Comparison of ENCODE assay signal across 26 cellular contexts in the genomic region with DNA sequence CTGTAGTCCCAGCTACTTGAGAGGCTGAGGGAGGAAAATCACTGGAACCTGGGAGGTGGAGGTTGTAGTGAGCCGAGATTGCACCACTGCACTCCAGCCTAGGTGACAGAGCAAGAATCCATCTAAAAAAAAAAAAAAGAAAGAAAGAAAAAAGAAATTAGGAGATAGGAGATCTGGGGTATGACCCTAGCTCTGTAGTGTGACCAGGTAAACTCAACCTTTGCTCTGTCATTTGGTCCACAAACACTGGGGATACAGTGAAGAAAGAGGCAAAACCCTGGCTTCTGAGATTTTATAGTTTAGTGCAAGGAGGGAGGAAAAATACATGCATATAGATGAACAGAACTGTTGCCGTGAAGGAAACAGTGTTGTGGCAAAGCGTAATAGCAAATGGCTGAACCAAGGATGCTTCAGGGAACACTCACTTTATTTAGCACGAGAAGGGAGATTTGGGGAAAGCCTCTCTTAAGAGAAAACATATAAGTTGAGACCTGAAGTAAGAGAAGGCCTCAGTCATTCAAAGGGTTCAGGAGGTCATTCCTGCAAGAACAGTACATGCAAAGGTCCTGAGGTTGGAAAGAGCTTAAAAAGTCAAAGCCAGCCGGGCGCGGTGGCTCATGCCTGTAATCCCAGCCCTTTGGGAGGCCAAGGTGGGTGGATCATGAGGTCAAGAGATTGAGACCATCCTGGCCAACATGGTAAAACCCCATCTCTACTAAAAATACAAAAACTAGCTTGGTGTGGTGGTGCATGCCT. TPM values are rescaled to one million over a fixed set of nuclear protein-coding genes. Genes with fewer than 3 reads are reported as not detected.
DNase-seq lines count a peak whose midpoint lies in the region; ATAC-seq, FAIRE-seq and TF ChIP-seq lines count a peak whose summit lies in the region.
"Had no signal": no experiment of that assay in that cellular context is flagged by ENCODE, and none has a peak within 500 bp of the region (broad histone marks: within the 10 kb centered on the region; RNA-seq: fewer than 3 reads in every experiment).

No MANE protein-coding gene starts in this region.

- BruUV-seq in Caco-2 (replicated peaks; lab: Mats Ljungman, UMichigan), result no TSS peak
- BruUV-seq in K562 (replicated peaks; lab: Mats Ljungman, UMichigan), result no TSS peak

- TF ChIP-seq CTCF in Caco-2 (IDR thresholded peaks at IDR 0.05; ENCODE audit: insufficient read depth in 1 of 2, low read depth in 1 of 2, low read length in 1 of 2, severe bottlenecking in 1 of 2, unreplicated experiment in 1 of 2) (no peak), K562 (IDR thresholded peaks at IDR 0.05 in 2 of 3, conservative IDR thresholded peaks at IDR 0.05 in 1 of 3; ENCODE audit: insufficient read depth in 2 of 3, low read depth in 1 of 3, low read length in 3 of 3) (no peak), liver (IDR thresholded peaks at IDR 0.05; ENCODE audit: low read depth, low read length, missing input control) (no peak), pancreas (IDR thresholded peaks at IDR 0.05) (no peak)

- H3K4me3 Mint-ChIP-seq in Caco-2 (ENCODE audit: unreplicated experiment), result peak overlapping the region; percentile 48
- no peak overlapping the region for H3K4me3 Mint-ChIP-seq in stimulated activated memory B cell treated with anti-CD40 and anti-IgM and Interleukin-4, amounts not matched to agents 10 μg/mL and 1 μg/mL and 100 μg/mL, for 72 hours
- H3K4me3 Mint-ChIP-seq: B cell; CD4-positive, alpha-beta T cell; CD8-positive, alpha-beta T cell had no signal

- H2AFZ ChIP-seq in K562 (ENCODE audit: low read depth, low read length), result no peak overlapping the region

- 78% methylated on average over 7 of the region's 7 CpGs for WGBS in K562 (ENCODE audit: insufficient coverage, low coverage, missing lambda C conversion rate)
- WGBS in liver, result 87% methylated on average over 7 of the region's 7 CpGs
- WGBS in pancreas, 2 donors, result 92 to 96% methylated on average over 7 of the region's 7 CpGs

- H3K4me2 ChIP-seq in K562 (ENCODE audit: insufficient read depth, low read length), result no peak overlapping the region
- H3K4me2 ChIP-seq: A549; BLaER1 treated with 17β-estradiol and CSF1 and Interleukin-3, amounts not matched to agents 10 nM and 100 nM had no signal

- ATAC-seq in K562 (no peak), left lobe of liver (peak; percentile 89), pancreas (no peak), GM19351 (IDR thresholded peaks at IDR 0.05; ENCODE audit: unreplicated experiment) (no peak)
- no peak for ATAC-seq in stimulated activated memory B cell treated with anti-CD40 and anti-IgM and Interleukin-4, amounts not matched to agents 10 μg/mL and 1 μg/mL and 100 μg/mL, for 72 hours
- ATAC-seq: A549; CD8-positive, alpha-beta T cell; GM12878 had no signal

- DNase-seq in Caco-2 (peak; percentile 22 to 34), K562 (ENCODE audit: extremely low read depth in 1 of 4, low spot score in 3 of 4) (no peak), left lobe of liver (ENCODE audit: low spot score) (no peak), NCI-H1417 (lab: John Stamatoyannopoulos, UW) (no peak), pancreas (no peak)
- DNase-seq: AML-193; CD4-positive, alpha-beta T cell; CD8-positive, alpha-beta T cell; DMS 273 treated with DMSO at 0.1 percent for 48 hours; DMS153; DMS53; DMS79; DND-41; EL; GDM1 had no signal

- no peaks in the 10 kb centered on the region for H3K9me3 Mint-ChIP-seq in Caco-2 (ENCODE audit: unreplicated experiment)
- no peaks in the 10 kb centered on the region for H3K9me3 Mint-ChIP-seq in stimulated activated memory B cell treated with anti-CD40 and anti-IgM and Interleukin-4, amounts not matched to agents 10 μg/mL and 1 μg/mL and 100 μg/mL, for 72 hours
- H3K9me3 Mint-ChIP-seq: CD4-positive, alpha-beta T cell; CD8-positive, alpha-beta T cell had no signal

- H3K9me3 ChIP-seq in Caco-2, result no peaks in the 10 kb centered on the region
- no peaks in the 10 kb centered on the region for H3K9me3 ChIP-seq in K562 (replicated peaks; ENCODE audit: control insufficient read depth, insufficient read depth, low read depth, low read length)
- no peaks in the 10 kb centered on the region for H3K9me3 ChIP-seq in liver (ENCODE audit: control insufficient read depth in 4 of 4, low read length in 3 of 4)
- H3K9me3 ChIP-seq in pancreas, result no peaks in the 10 kb centered on the region
- H3K9me3 ChIP-seq: A549; BLaER1 treated with 17β-estradiol and CSF1 and Interleukin-3, amounts not matched to agents 10 nM and 100 nM had no signal

- TF ChIP-seq POLR2A in K562 (conservative IDR thresholded peaks at IDR 0.05), result no peak

- no peaks in the 10 kb centered on the region for H3K79me2 ChIP-seq in K562 (ENCODE audit: control insufficient read depth, insufficient read depth, low read length)

- no peak overlapping the region for H3K9ac ChIP-seq in K562 (ENCODE audit: insufficient read depth in 1 of 2, low read depth in 2 of 2, low read length in 2 of 2)
- no peak overlapping the region for H3K9ac ChIP-seq in liver (ENCODE audit: low read depth in 1 of 2, low read length in 2 of 2)
- H3K9ac ChIP-seq: BLaER1 treated with 17β-estradiol and CSF1 and Interleukin-3, amounts not matched to agents 10 nM and 100 nM had no signal

- no peaks in the 10 kb centered on the region for H3K27me3 Mint-ChIP-seq in Caco-2 (ENCODE audit: insufficient read depth, unreplicated experiment)
- peaks cover 11% of the 10 kb centered on the region for H3K27me3 Mint-ChIP-seq in stimulated activated memory B cell treated with anti-CD40 and anti-IgM and Interleukin-4, amounts not matched to agents 10 μg/mL and 1 μg/mL and 100 μg/mL, for 72 hours
- H3K27me3 Mint-ChIP-seq: CD4-positive, alpha-beta T cell had no signal

- no peak overlapping the region for H3K4me3 ChIP-seq in Caco-2 (ENCODE audit: low read depth, low read length)
- H3K4me3 ChIP-seq in K562, result no peak overlapping the region
- no peak overlapping the region for H3K4me3 ChIP-seq in liver (ENCODE audit: low read depth in 1 of 3, low read length in 3 of 3)
- H3K4me3 ChIP-seq in pancreas, result no peak overlapping the region
- H3K4me3 ChIP-seq: A549; BLaER1 treated with 17β-estradiol and CSF1 and Interleukin-3, amounts not matched to agents 10 nM and 100 nM; GM12878 had no signal

- H3K27ac ChIP-seq in K562 (ENCODE audit: extremely low read depth, low read depth, low read length) (no peak overlapping the region), liver (ENCODE audit: low read depth in 1 of 2, low read length in 2 of 2) (no peak overlapping the region), pancreas (no peak overlapping the region)
- H3K27ac ChIP-seq: 22Rv1; A549; BLaER1 treated with 17β-estradiol and CSF1 and Interleukin-3, amounts not matched to agents 10 nM and 100 nM; C4-2B had no signal

- POLR2A ChIA-PET in Caco-2 (lab: Charles Lee), result no interaction called here
- POLR2A ChIA-PET in K562 (lab: Yijun Ruan, JAX), result interaction anchor here (0.6 to 1.1 kb wide), 3 partner anchors 8 to 22 kb away, joined by 3 to 5 read pairs (median 3); no protein-coding TSS in a partner anchor

- H3K9me1 ChIP-seq in K562 (ENCODE audit: control insufficient read depth, insufficient read depth, low read length), result no peaks in the 10 kb centered on the region

- TF ChIP-seq RAD21 in K562 (CRISPR knock-in tag; conservative IDR thresholded peaks at IDR 0.05 in 1 of 2, IDR thresholded peaks at IDR 0.05 in 1 of 2), result no peak
- no peak for TF ChIP-seq RAD21 in liver (IDR thresholded peaks at IDR 0.05)

- CTCF ChIA-PET in Caco-2 (lab: Charles Lee) (no interaction called here), K562 (lab: Yijun Ruan, JAX; ENCODE audit: low intra/inter-chr PET ratio) (no interaction called here)

- peaks cover 19% of the 10 kb centered on the region for H3K4me1 Mint-ChIP-seq in Caco-2 (ENCODE audit: low read depth, unreplicated experiment)
- no peaks in the 10 kb centered on the region for H3K4me1 Mint-ChIP-seq in stimulated activated memory B cell treated with anti-CD40 and anti-IgM and Interleukin-4, amounts not matched to agents 10 μg/mL and 1 μg/mL and 100 μg/mL, for 72 hours
- H3K4me1 Mint-ChIP-seq: B cell had no signal

- peak overlapping the region; percentile 83 for H3K27ac Mint-ChIP-seq in Caco-2 (ENCODE audit: unreplicated experiment)
- no peak overlapping the region for H3K27ac Mint-ChIP-seq in stimulated activated memory B cell treated with anti-CD40 and anti-IgM and Interleukin-4, amounts not matched to agents 10 μg/mL and 1 μg/mL and 100 μg/mL, for 72 hours
- H3K27ac Mint-ChIP-seq: B cell; CD4-positive, alpha-beta T cell; CD8-positive, alpha-beta T cell had no signal

- in situ Hi-C loops in K562 (cut with MboI), result no loop called here

- no peaks in the 10 kb centered on the region for H4K20me1 ChIP-seq in K562 (replicated peaks; ENCODE audit: control insufficient read depth, insufficient read depth, low read length)
- H4K20me1 ChIP-seq: BLaER1 treated with 17β-estradiol and CSF1 and Interleukin-3, amounts not matched to agents 10 nM and 100 nM had no signal

- H3K36me3 ChIP-seq in Caco-2 (ENCODE audit: control insufficient read depth, insufficient read depth, low read length) (no peaks in the 10 kb centered on the region), K562 (ENCODE audit: control insufficient read depth, insufficient read depth, low read length) (no peaks in the 10 kb centered on the region), liver (ENCODE audit: control insufficient read depth in 4 of 4, insufficient read depth in 3 of 4, low read depth in 1 of 4, low read length in 3 of 4) (no peaks in the 10 kb centered on the region), pancreas (no peaks in the 10 kb centered on the region)
- H3K36me3 ChIP-seq: BLaER1 treated with 17β-estradiol and CSF1 and Interleukin-3, amounts not matched to agents 10 nM and 100 nM had no signal

- H3K27me3 ChIP-seq in Caco-2 (replicated peaks; ENCODE audit: control insufficient read depth, insufficient read depth, low read length) (no peaks in the 10 kb centered on the region), K562 (ENCODE audit: control insufficient read depth in 2 of 2, insufficient read depth in 2 of 2, low read length in 2 of 2) (no peaks in the 10 kb centered on the region), liver (ENCODE audit: control insufficient read depth in 4 of 4, insufficient read depth in 4 of 4, low read length in 3 of 4) (no peaks in the 10 kb centered on the region), pancreas (no peaks in the 10 kb centered on the region)
- H3K27me3 ChIP-seq: BLaER1 treated with 17β-estradiol and CSF1 and Interleukin-3, amounts not matched to agents 10 nM and 100 nM had no signal

- peaks cover 9% of the 10 kb centered on the region; the same call in 1 of the 2 replicates for H3K4me1 ChIP-seq in Caco-2
- H3K4me1 ChIP-seq in K562 (replicated peaks in 1 of 2; ENCODE audit: control insufficient read depth in 2 of 2, insufficient read depth in 2 of 2, low read length in 2 of 2), result peaks cover 3 to 7% of the 10 kb centered on the region in 2 experiments; a peak in 3 of 5 replicates
- H3K4me1 ChIP-seq in liver (ENCODE audit: control insufficient read depth in 4 of 4, insufficient read depth in 4 of 4, low read length in 3 of 4), result peaks cover 0 to 7% (median 5%) of the 10 kb centered on the region in 4 donors
- H3K4me1 ChIP-seq in pancreas, result no peaks in the 10 kb centered on the region
- H3K4me1 ChIP-seq: A549 had no signal

- TF ChIP-seq EP300 in K562 (IDR thresholded peaks at IDR 0.05; ENCODE audit: low read length), result no peak

- H3K36me3 Mint-ChIP-seq in Caco-2 (ENCODE audit: insufficient read depth, unreplicated experiment), result no peaks in the 10 kb centered on the region
- H3K36me3 Mint-ChIP-seq in stimulated activated memory B cell treated with anti-CD40 and anti-IgM and Interleukin-4, amounts not matched to agents 10 μg/mL and 1 μg/mL and 100 μg/mL, for 72 hours, result no peaks in the 10 kb centered on the region
- H3K36me3 Mint-ChIP-seq: CD8-positive, alpha-beta T cell had no signal

- intact Hi-C loops in Caco-2 (cut with micrococcal nuclease; ENCODE audit: unreplicated experiment), result no loop called here
- intact Hi-C loops in K562 (cut with micrococcal nuclease), result no loop called here
- intact Hi-C loops in pancreas (cut with DNase I), result no loop called here

- FAIRE-seq in K562 (lab: Jason Lieb, UNC) (no peak), pancreas (lab: Jason Lieb, UNC) (no peak)
- FAIRE-seq: A549, GM12878, GM12892, GM18507 had no signal

RNA-seq across cellular contexts. Expression of a gene that starts 29.6 kb away (rescaled TPM):
- 78.5 and 79.2 TPM in 2 replicates for total RNA-seq in Caco-2 (2022)
- total RNA-seq in K562 (2011; cell fraction: chromatin; rRNA removed; ENCODE audit: low replicate concordance), result 189 and 381 TPM in 2 replicates
- total RNA-seq in K562 (2011; cell fraction: nucleolus; rRNA removed), result 126 and 146 TPM in 2 replicates
- total RNA-seq in K562 (2011; cell fraction: nucleoplasm; rRNA removed), result 208 and 329 TPM in 2 replicates
- 16.8 and 20.6 TPM in 2 replicates for total RNA-seq in K562 (2014; rRNA removed)
- total RNA-seq in K562 (2014; rRNA removed; fragmentation: Illumina TruSeq; extraction: Trizol), result 40.5 and 45.5 TPM in 2 replicates
- 29.6 and 32.1 TPM in 2 replicates for total RNA-seq in K562 (2015; rRNA removed; fragmentation: Illumina TruSeq; extraction: Trizol)
- total RNA-seq in K562 (2021), result 66.3 and 67.8 TPM in 2 replicates
- 25.2 and 42.0 TPM in 2 replicates for polyA plus RNA-seq in K562 (2011; rRNA removed)
- 43.2 and 49.1 TPM in 2 replicates for polyA plus RNA-seq in K562 (2011; cell fraction: cytosol; rRNA removed)
- 165 and 220 TPM in 2 replicates for polyA plus RNA-seq in K562 (2011; cell fraction: nucleus; rRNA removed)
- 41.1 and 48.9 TPM in 2 replicates for polyA plus RNA-seq in K562 (2012)
- polyA plus RNA-seq in K562 (2014; fragmentation: Illumina TruSeq; extraction: Trizol), result 48.7 and 65.7 TPM in 2 replicates
- polyA plus RNA-seq in K562 (2014; fragmentation: Nextera tagmentation; extraction: Ambion mirVana), result 10 to 100 TPM; 20.1 to 21.7 TPM
- 28.7 and 29.3 TPM in 2 replicates for polyA plus RNA-seq in K562 (2014; rRNA removed)
- polyA minus RNA-seq in K562 (2011; rRNA and poly(A)+ RNA removed), result 74.8 and 77.5 TPM in 2 replicates
- polyA minus RNA-seq in K562 (2011; cell fraction: cytosol; rRNA and poly(A)+ RNA removed), result 47.8 and 71.2 TPM in 2 replicates
- 55.2 and 75.5 TPM in 2 replicates for polyA minus RNA-seq in K562 (2011; cell fraction: nucleus; rRNA and poly(A)+ RNA removed)
- 23.2 TPM for total RNA-seq in left lobe of liver
- total RNA-seq in liver, result 10 to 100 TPM; 11.5 to 33.1 TPM
- polyA plus RNA-seq in liver, result 10 to 100 TPM; 14.7 to 29.4 TPM
- 10 to 100 TPM; 12.9 to 25.7 (median 17.6) TPM for total RNA-seq in pancreas
- 10 to 100 TPM; 20.8 to 28.2 TPM for polyA plus RNA-seq in pancreas

RNA-seq across cellular contexts. Expression of a gene that starts 57.1 kb away (rescaled TPM):
- total RNA-seq in Caco-2 (2022), result 24.4 and 24.6 TPM in 2 replicates
- 27.3 and 35.1 TPM in 2 replicates for total RNA-seq in K562 (2011; cell fraction: chromatin; rRNA removed; ENCODE audit: low replicate concordance)
- 12.9 and 13.3 TPM in 2 replicates for total RNA-seq in K562 (2011; cell fraction: nucleolus; rRNA removed)
- 18.3 and 21.4 TPM in 2 replicates for total RNA-seq in K562 (2011; cell fraction: nucleoplasm; rRNA removed)
- total RNA-seq in K562 (2014; rRNA removed), result 22.8 and 23.9 TPM in 2 replicates
- total RNA-seq in K562 (2014; rRNA removed; fragmentation: Illumina TruSeq; extraction: Trizol), result 28.5 and 30.5 TPM in 2 replicates
- 26.7 and 27.5 TPM in 2 replicates for total RNA-seq in K562 (2015; rRNA removed; fragmentation: Illumina TruSeq; extraction: Trizol)
- total RNA-seq in K562 (2021), result 28.8 and 30.8 TPM in 2 replicates
- polyA plus RNA-seq in K562 (2011; rRNA removed), result 25.1 and 30.6 TPM in 2 replicates
- polyA plus RNA-seq in K562 (2011; cell fraction: cytosol; rRNA removed), result 15.5 and 25.7 TPM in 2 replicates
- 14.5 and 17.9 TPM in 2 replicates for polyA plus RNA-seq in K562 (2011; cell fraction: nucleus; rRNA removed)
- polyA plus RNA-seq in K562 (2012), result 17.4 and 18.7 TPM in 2 replicates
- 29.9 and 32.6 TPM in 2 replicates for polyA plus RNA-seq in K562 (2014; fragmentation: Illumina TruSeq; extraction: Trizol)
- 1 to 10 TPM; 2.2 to 3.4 TPM for polyA plus RNA-seq in K562 (2014; fragmentation: Nextera tagmentation; extraction: Ambion mirVana)
- 17.7 and 20.9 TPM in 2 replicates for polyA plus RNA-seq in K562 (2014; rRNA removed)
- polyA minus RNA-seq in K562 (2011; rRNA and poly(A)+ RNA removed), result 87.4 and 98.4 TPM in 2 replicates
- 22.6 and 30.0 TPM in 2 replicates for polyA minus RNA-seq in K562 (2011; cell fraction: cytosol; rRNA and poly(A)+ RNA removed)
- polyA minus RNA-seq in K562 (2011; cell fraction: nucleus; rRNA and poly(A)+ RNA removed), result 6.7 and 13.4 TPM in 2 replicates
- total RNA-seq in left lobe of liver, result 7.5 TPM
- 10 to 100 TPM in 1 of 2 donors, 1 to 10 TPM in 1; 8.3 to 10.1 TPM for total RNA-seq in liver
- polyA plus RNA-seq in liver, result 1 to 10 TPM; 4.8 to 5.1 TPM
- 1 to 10 TPM; 5.9 to 9.8 (median 7.7) TPM for total RNA-seq in pancreas
- 1 to 10 TPM; 3.8 to 7.3 TPM for polyA plus RNA-seq in pancreas

RNA-seq across cellular contexts. Expression of a gene that starts 57.2 kb away (rescaled TPM):
- total RNA-seq in Caco-2 (2022) (19.0 and 26.1 TPM in 2 replicates), K562 (2014; rRNA removed) (7.2 and 12.7 TPM in 2 replicates), K562 (2014; rRNA removed; fragmentation: Illumina TruSeq; extraction: Trizol) (9.4 and 12.0 TPM in 2 replicates), K562 (2015; rRNA removed; fragmentation: Illumina TruSeq; extraction: Trizol) (9.0 and 11.2 TPM in 2 replicates), K562 (2021) (18.8 and 19.2 TPM in 2 replicates), left lobe of liver (27.3 TPM), liver (10 to 100 TPM; 23.1 to 34.8 TPM), pancreas (10 to 100 TPM in 5 of 6 donors, 1 to 10 TPM in 1; 8.6 to 25.4 (median 14.9) TPM)
- total RNA-seq in K562 (2011; cell fraction: chromatin; rRNA removed; ENCODE audit: low replicate concordance), result 132 and 204 TPM in 2 replicates
- 99.9 and 106 TPM in 2 replicates for total RNA-seq in K562 (2011; cell fraction: nucleolus; rRNA removed)
- 82.3 and 93.6 TPM in 2 replicates for total RNA-seq in K562 (2011; cell fraction: nucleoplasm; rRNA removed)
- polyA plus RNA-seq in K562 (2011; rRNA removed) (15.5 and 16.3 TPM in 2 replicates), K562 (2014; fragmentation: Illumina TruSeq; extraction: Trizol) (12.4 and 12.5 TPM in 2 replicates), K562 (2014; fragmentation: Nextera tagmentation; extraction: Ambion mirVana) (1 to 10 TPM; 2.3 to 5.0 TPM), K562 (2014; rRNA removed) (15.0 and 17.7 TPM in 2 replicates), liver (10 to 100 TPM; 10.7 to 19.3 TPM), pancreas (10 to 100 TPM; 28.3 to 32.4 TPM)
- 9.5 and 12.3 TPM in 2 replicates for polyA plus RNA-seq in K562 (2011; cell fraction: cytosol; rRNA removed)
- polyA plus RNA-seq in K562 (2011; cell fraction: nucleus; rRNA removed), result 62.9 and 93.5 TPM in 2 replicates
- 9.6 and 21.6 TPM in 2 replicates for polyA plus RNA-seq in K562 (2012)
- 24.9 and 26.5 TPM in 2 replicates for polyA minus RNA-seq in K562 (2011; rRNA and poly(A)+ RNA removed)
- polyA minus RNA-seq in K562 (2011; cell fraction: cytosol; rRNA and poly(A)+ RNA removed), result 14.3 and 23.9 TPM in 2 replicates
- polyA minus RNA-seq in K562 (2011; cell fraction: nucleus; rRNA and poly(A)+ RNA removed), result 33.1 and 35.0 TPM in 2 replicates

Comparison
In these comparisons a context has a peak if more than half of its experiments do, and no peak if none do; other contexts are left out.
1. DNase-seq: peak in Caco-2 (2 of 2); none in K562 (0 of 4), left lobe of liver (single experiment), NCI-H1417 (0 of 3) and pancreas (0 of 6).